Comparison of ENCODE assay signal across 17 cellular contexts in genomic region chr20:16477632-16478031, GRCh38.
A peak's percentile ranks its signal among the peaks of the same experiment; 100 is the strongest.
DNase-seq lines count a peak whose midpoint lies in the region; ATAC-seq and TF ChIP-seq lines count a peak whose summit lies in the region.
"Had no signal": no experiment of that assay in that cellular context is flagged by ENCODE, and none has a peak within 500 bp of the region (broad histone marks: within the 10 kb centered on the region; RNA-seq: fewer than 3 reads in every experiment).

No MANE protein-coding gene starts in this region.

- H3K4me1 ChIP-seq in BLaER1, result peaks cover 44% of the 10 kb centered on the region

- H3K4me2 ChIP-seq in BLaER1, result peak overlapping the region; percentile 62

- TF ChIP-seq CTCF in choroid plexus epithelial cell (conservative IDR thresholded peaks at IDR 0.05; ENCODE audit: low read depth, low read length), result no peak

- no peak overlapping the region for H3K4me3 ChIP-seq in BLaER1
- H3K4me3 ChIP-seq in choroid plexus epithelial cell (ENCODE audit: low read depth, low read length), result no peak overlapping the region
- H3K4me3 ChIP-seq: dorsolateral prefrontal cortex, MG63, SJCRH30, tibial artery had no signal

- no peaks in the 10 kb centered on the region for H3K27me3 ChIP-seq in BLaER1
- H3K27me3 ChIP-seq: dorsolateral prefrontal cortex, MG63, SJCRH30, tibial artery had no signal

- 0 out of 2 replicates have a peak overlapping the region, but pooled peaks have one; percentile 26 for H3K9ac ChIP-seq in BLaER1

- H3K27ac ChIP-seq in BLaER1, result peak overlapping the region; percentile 41; the same call in 1 of the 2 replicates
- H3K27ac ChIP-seq: dorsolateral prefrontal cortex, SJCRH30, tibial artery had no signal

- H4K20me1 ChIP-seq in BLaER1, result no peaks in the 10 kb centered on the region

- intact Hi-C loops in left cardiac atrium (cut with DNase I), result loop anchor here in 1 of 2 donors (5.0 to 10.0 kb wide), 2 partner anchors 773 to 970 kb away; no protein-coding TSS in a partner anchor

- H3K9me3 ChIP-seq in BLaER1, result no peaks in the 10 kb centered on the region; the same call in 1 of the 2 replicates
- H3K9me3 ChIP-seq: MG63, SJCRH30, tibial artery had no signal

- no peak for ATAC-seq in left cardiac atrium

- DNase-seq in HuH-7 (ENCODE audit: low spot score), result peak; percentile 16
- peak; percentile 41 for DNase-seq in choroid plexus epithelial cell (ENCODE audit: low read depth)
- peak; percentile 17 for DNase-seq in myocyte (ENCODE audit: low read depth)
- DNase-seq in NCI-H1105 (lab: John Stamatoyannopoulos, UW), result no peak
- DNase-seq in left cardiac atrium, result no peak
- DNase-seq in NCI-H2196 (lab: John Stamatoyannopoulos, UW; ENCODE audit: unreplicated experiment), result no peak
- DNase-seq: activated CD4-positive, alpha-beta T cell treated with anti-CD3 and anti-CD28 coated beads, Interleukin-2, amount 50 U/mL, for 1 hour; activated CD8-positive, alpha-beta memory T cell treated with anti-CD3 and anti-CD28 coated beads, Interleukin-2, amount 50 U/mL, for 48 hours; dorsolateral prefrontal cortex; HCEC 1CT; MG63; NCI-H1694 treated with DMSO at 0.1 percent for 48 hours; SJCRH30; stimulated activated CD4-positive, alpha-beta T cell treated with anti-CD3 and anti-CD28 coated beads, Interleukin-2, amount 100 ng/mL, for 24 hours; stimulated activated naive CD4-positive, alpha-beta T cell treated with Interleukin-2 at 50 U/mL for 16 hours; tibial artery had no signal

- H3K36me3 ChIP-seq in BLaER1, result peaks cover 71% of the 10 kb centered on the region
- H3K36me3 ChIP-seq: MG63, SJCRH30 had no signal

Comparison
In these comparisons a context has a peak if more than half of its experiments do, and no peak if none do; other contexts are left out.
1. DNase-seq: peak in HuH-7 (single experiment), choroid plexus epithelial cell (single experiment) and myocyte (single experiment); none in NCI-H1105 (single experiment), left cardiac atrium (single experiment) and NCI-H2196 (single experiment).